ENCODE assay signal across 12 cellular contexts in the genomic region with DNA sequence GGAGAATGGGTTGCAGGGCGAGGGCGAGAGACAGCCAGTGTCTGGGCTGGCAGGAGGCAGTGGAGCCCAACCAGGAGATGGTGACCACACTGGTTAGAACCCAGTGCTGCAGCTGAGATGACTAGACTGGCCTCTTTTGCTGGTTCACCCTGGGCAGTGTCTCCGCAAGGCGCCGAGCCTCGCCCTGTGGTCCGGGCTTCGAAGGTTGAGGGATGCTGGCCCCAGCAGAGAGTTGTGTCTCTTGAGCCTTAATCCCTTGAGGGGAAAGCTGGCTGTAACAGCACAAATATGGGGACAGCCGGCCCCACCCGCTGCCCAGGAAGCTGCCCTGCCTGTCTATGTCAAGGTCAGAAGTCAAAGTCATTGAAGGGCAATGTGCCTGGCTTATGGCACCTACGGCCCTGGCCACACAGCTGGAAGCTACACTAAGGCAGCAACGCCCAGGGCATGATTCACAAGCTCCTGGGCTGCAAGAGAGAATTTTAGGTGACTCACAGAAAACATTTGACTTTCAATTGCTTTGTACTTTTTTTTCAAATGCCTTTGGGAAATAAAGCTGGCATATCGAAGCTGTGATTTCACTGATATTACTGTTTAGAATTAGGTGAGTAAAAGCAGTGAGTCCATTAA. TPM values are rescaled to one million over a fixed set of nuclear protein-coding genes. Genes with fewer than 3 reads are reported as not detected.
A peak's percentile ranks its signal among the peaks of the same experiment; 100 is the strongest.
DNase-seq lines count a peak whose midpoint lies in the region; ATAC-seq, FAIRE-seq and TF ChIP-seq lines count a peak whose summit lies in the region.
"Had no signal": no experiment of that assay in that cellular context is flagged by ENCODE, and none has a peak within 500 bp of the region (broad histone marks: within the 10 kb centered on the region; RNA-seq: fewer than 3 reads in every experiment).

No MANE protein-coding gene starts in this region.

- H3K9me3 Mint-ChIP-seq in Caco-2 (ENCODE audit: unreplicated experiment) (peaks cover 18% of the 10 kb centered on the region), Calu3 (ENCODE audit: low read depth, unreplicated experiment) (peaks cover 4% of the 10 kb centered on the region)
- H3K9me3 Mint-ChIP-seq in activated T-helper 17 cell treated with anti-CD3 and anti-CD28 coated beads, Interleukin-2, amount 50 U/mL, for 72 hours, result peaks cover 4% of the 10 kb centered on the region

- H3K27me3 Mint-ChIP-seq in Caco-2 (ENCODE audit: insufficient read depth, unreplicated experiment) (peaks cover 18% of the 10 kb centered on the region), Calu3 (ENCODE audit: unreplicated experiment) (peaks cover 89% of the 10 kb centered on the region)
- H3K27me3 Mint-ChIP-seq in activated T-helper 17 cell treated with anti-CD3 and anti-CD28 coated beads, Interleukin-2, amount 50 U/mL, for 72 hours, result peaks cover 34% of the 10 kb centered on the region

- H3K4me1 Mint-ChIP-seq in Caco-2 (ENCODE audit: low read depth, unreplicated experiment) (no peaks in the 10 kb centered on the region), Calu3 (ENCODE audit: low read depth, unreplicated experiment) (peaks cover 9% of the 10 kb centered on the region)
- no peaks in the 10 kb centered on the region for H3K4me1 Mint-ChIP-seq in activated T-helper 17 cell treated with anti-CD3 and anti-CD28 coated beads, Interleukin-2, amount 50 U/mL, for 72 hours
- H3K4me1 Mint-ChIP-seq: activated CD4-positive, alpha-beta memory T cell treated with anti-CD3 and anti-CD28 coated beads, Interleukin-2, amount 10 ng/mL, durations not matched to agents 7 days and 5 days had no signal

- H3K9me3 ChIP-seq in left lung, result peaks cover 0 to 14% of the 10 kb centered on the region in 2 donors
- peaks cover 7% of the 10 kb centered on the region for H3K9me3 ChIP-seq in Caco-2
- H3K9me3 ChIP-seq: ascending aorta had no signal

- POLR2A ChIA-PET in Caco-2 (lab: Charles Lee), result no interaction called here

- H3K36me3 ChIP-seq in left lung (no peaks in the 10 kb centered on the region), Caco-2 (ENCODE audit: control insufficient read depth, insufficient read depth, low read length) (no peaks in the 10 kb centered on the region)
- H3K36me3 ChIP-seq: ascending aorta had no signal

- H3K4me3 ChIP-seq in astrocyte of the spinal cord (ENCODE audit: low read depth, low read length), result no peak overlapping the region
- H3K4me3 ChIP-seq in left lung, result no peak overlapping the region
- H3K4me3 ChIP-seq in Caco-2 (ENCODE audit: low read depth, low read length), result no peak overlapping the region
- H3K4me3 ChIP-seq: ascending aorta had no signal

- peak; percentile 51 for ATAC-seq in left lung
- no peak for ATAC-seq in activated T-helper 17 cell treated with anti-CD3 and anti-CD28 coated beads, Interleukin-2, amount 50 U/mL, for 72 hours (replicated peaks)

- H3K27me3 ChIP-seq in left lung (peaks cover 5 to 59% of the 10 kb centered on the region in 2 donors), Caco-2 (replicated peaks; ENCODE audit: control insufficient read depth, insufficient read depth, low read length) (no peaks in the 10 kb centered on the region)

- H3K4me1 ChIP-seq in left lung (no peaks in the 10 kb centered on the region), Caco-2 (no peaks in the 10 kb centered on the region)

- intact Hi-C loops in left lung (cut with DNase I) (loop anchor here in 1 of 2 donors (5.0 kb wide), 1 partner anchor 224 kb away; no protein-coding TSS in a partner anchor), Caco-2 (cut with micrococcal nuclease; ENCODE audit: unreplicated experiment) (loop anchor here (5.0 kb wide), 1 partner anchor 34 kb away; no protein-coding TSS in a partner anchor), Calu3 (cut with micrococcal nuclease; ENCODE audit: unreplicated experiment) (loop anchor here (1.0 kb wide), 1 partner anchor 35 kb away; no protein-coding TSS in a partner anchor)

- in situ Hi-C loops in astrocyte of the spinal cord (cut with HindIII; ENCODE audit: low sequenced_read_pairs), result no loop called here

- no peak overlapping the region for H3K27ac ChIP-seq in left lung
- H3K27ac ChIP-seq: ascending aorta had no signal

- no peak overlapping the region for H3K4me3 Mint-ChIP-seq in Caco-2 (ENCODE audit: unreplicated experiment)
- H3K4me3 Mint-ChIP-seq in activated T-helper 17 cell treated with anti-CD3 and anti-CD28 coated beads, Interleukin-2, amount 50 U/mL, for 72 hours, result no peak overlapping the region
- H3K4me3 Mint-ChIP-seq in Calu3 (ENCODE audit: low read depth, unreplicated experiment), result no peak overlapping the region
- H3K4me3 Mint-ChIP-seq: activated CD4-positive, alpha-beta memory T cell treated with anti-CD3 and anti-CD28 coated beads, Interleukin-2, amount 10 ng/mL, durations not matched to agents 7 days and 5 days had no signal

- BruUV-seq in Caco-2 (replicated peaks; lab: Mats Ljungman, UMichigan) (no TSS peak), Calu3 (replicated peaks; lab: Mats Ljungman, UMichigan) (no TSS peak)

- CTCF ChIA-PET in Caco-2 (lab: Charles Lee), result interaction anchor here (0.7 kb wide), 1 partner anchor 1834 kb away, joined by 3 read pairs; no protein-coding TSS in a partner anchor
- CTCF ChIA-PET in Calu3 (lab: Charles Lee), result interaction anchor here (0.7 to 1.5 kb wide), 4 partner anchors 15 to 223 kb away, joined by 3 to 6 read pairs (median 4); no protein-coding TSS in a partner anchor

- TF ChIP-seq CTCF in AG09319 (IDR thresholded peaks at IDR 0.05; ENCODE audit: low read depth, low read length), result no peak
- TF ChIP-seq CTCF in astrocyte of the spinal cord (IDR thresholded peaks at IDR 0.05; ENCODE audit: low read depth, low read length), result no peak
- TF ChIP-seq CTCF in left lung (IDR thresholded peaks at IDR 0.05), result no peak
- no peak for TF ChIP-seq CTCF in Caco-2 (IDR thresholded peaks at IDR 0.05; ENCODE audit: insufficient read depth in 1 of 2, low read depth in 1 of 2, low read length in 1 of 2, severe bottlenecking in 1 of 2, unreplicated experiment in 1 of 2)
- TF ChIP-seq CTCF in Calu3 (IDR thresholded peaks at IDR 0.05; ENCODE audit: unreplicated experiment), result no peak

- H3K27ac Mint-ChIP-seq in Caco-2 (ENCODE audit: unreplicated experiment), result no peak overlapping the region
- H3K27ac Mint-ChIP-seq in activated T-helper 17 cell treated with anti-CD3 and anti-CD28 coated beads, Interleukin-2, amount 50 U/mL, for 72 hours, result no peak overlapping the region
- no peak overlapping the region for H3K27ac Mint-ChIP-seq in Calu3 (ENCODE audit: unreplicated experiment)
- H3K27ac Mint-ChIP-seq: activated CD4-positive, alpha-beta memory T cell treated with anti-CD3 and anti-CD28 coated beads, Interleukin-2, amount 10 ng/mL, durations not matched to agents 7 days and 5 days had no signal

- H3K36me3 Mint-ChIP-seq in Caco-2 (ENCODE audit: insufficient read depth, unreplicated experiment) (no peaks in the 10 kb centered on the region), Calu3 (ENCODE audit: insufficient read depth, unreplicated experiment) (no peaks in the 10 kb centered on the region)
- H3K36me3 Mint-ChIP-seq in activated T-helper 17 cell treated with anti-CD3 and anti-CD28 coated beads, Interleukin-2, amount 50 U/mL, for 72 hours (ENCODE audit: low read depth), result no peaks in the 10 kb centered on the region

- peak; percentile 16 for DNase-seq in AG09319 (ENCODE audit: extremely low read depth, low read depth)
- DNase-seq in HTR-8/SVneo (ENCODE audit: insufficient read length, low spot score), result peak; percentile 83
- peak; percentile 78 for DNase-seq in astrocyte of the spinal cord (ENCODE audit: low read depth, low spot score)
- no peak for DNase-seq in left lung
- DNase-seq in T-helper 1 cell, result no peak
- DNase-seq in Caco-2, result no peak
- DNase-seq in Calu3, result no peak
- DNase-seq: activated CD4-positive, alpha-beta memory T cell treated with anti-CD3 and anti-CD28 coated beads, Interleukin-2, amount 10 ng/mL, durations not matched to agents 7 days and 5 days; NCI-H1092 treated with DMSO at 0.1 percent for 48 hours had no signal

- peak; percentile 26 for FAIRE-seq in HTR-8/SVneo (lab: Jason Lieb, UNC)

RNA-seq across cellular contexts. Expression of a gene that starts 33.3 kb away (rescaled TPM):
- not detected for total RNA-seq in left lung
- total RNA-seq in Caco-2 (2022), result not detected in 2 replicates
- not detected for total RNA-seq in activated T-helper 17 cell treated with anti-CD3 and anti-CD28 coated beads, Interleukin-2, amount 50 U/mL, for 72 hours
- total RNA-seq in Calu3 (2022), result not detected in 2 replicates
- total RNA-seq: activated CD4-positive, alpha-beta memory T cell treated with anti-CD3 and anti-CD28 coated beads, Interleukin-2, amount 10 ng/mL, durations not matched to agents 7 days and 5 days; ascending aorta; mononuclear cell had no signal

RNA-seq across cellular contexts. Expression of a gene that starts 57.4 kb away (rescaled TPM):
- total RNA-seq in left lung, result 10 to 100 TPM; 15.0 to 15.2 TPM
- 13.9 and 15.3 TPM in 2 replicates for total RNA-seq in Caco-2 (2022)
- total RNA-seq in activated T-helper 17 cell treated with anti-CD3 and anti-CD28 coated beads, Interleukin-2, amount 50 U/mL, for 72 hours, result 10 to 100 TPM; 13.0 to 18.5 TPM
- 13.4 and 13.6 TPM in 2 replicates for total RNA-seq in Calu3 (2022)

Comparison
In these comparisons a context has a peak if more than half of its experiments do, and no peak if none do; other contexts are left out.
1. DNase-seq: peak in AG09319 (single experiment), HTR-8/SVneo (single experiment) and astrocyte of the spinal cord (single experiment); none in left lung (0 of 2), T-helper 1 cell (0 of 5), Caco-2 (0 of 2) and Calu3 (single experiment).